Comparison of ENCODE assay signal across 8 cellular contexts in the genomic region with DNA sequence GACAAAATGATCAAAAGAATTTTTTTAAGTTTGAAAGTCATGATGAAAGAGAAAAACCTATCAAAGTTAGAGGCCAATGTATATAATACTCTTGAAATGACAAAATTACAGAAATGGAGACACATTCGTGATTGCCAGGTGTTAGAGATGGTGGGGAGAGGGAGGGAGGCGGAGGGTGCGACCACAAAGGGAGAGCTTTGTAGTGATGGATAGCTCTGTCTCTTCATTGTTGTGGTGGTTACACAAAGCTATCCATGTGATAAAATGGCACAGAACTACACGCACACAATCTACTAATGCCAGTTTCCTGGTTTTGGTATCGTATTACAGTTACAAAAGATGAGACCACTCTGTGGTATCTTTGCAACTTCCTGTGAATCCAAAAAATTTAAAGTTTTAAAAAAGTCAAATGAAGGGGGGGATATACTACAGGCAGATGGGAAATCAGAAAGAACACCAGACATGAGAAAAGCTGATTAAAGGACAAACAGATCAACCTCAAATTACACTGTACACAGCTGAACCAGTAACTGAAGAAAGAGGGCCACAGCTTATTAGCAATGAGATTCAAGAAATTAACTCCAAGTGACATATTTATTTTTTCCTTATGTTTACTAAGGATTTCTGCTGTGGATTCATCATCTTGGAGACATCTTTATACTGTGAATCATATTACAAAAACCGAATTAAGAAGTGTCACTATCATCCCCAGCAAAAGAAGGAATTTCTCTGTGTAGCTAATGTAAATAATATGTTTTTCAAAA.
DNase-seq lines count a peak whose midpoint lies in the region; ATAC-seq and TF ChIP-seq lines count a peak whose summit lies in the region.

No MANE protein-coding gene starts in this region.

- POLR2A ChIA-PET in SK-N-SH (lab: Yijun Ruan, JAX), result no interaction called here

- no peak for ATAC-seq in left ventricle myocardium superior

- H3K4me2 ChIP-seq in SK-N-SH, result peak overlapping the region; percentile 57

- H3F3A ChIP-seq in SK-N-SH (replicated peaks; ENCODE audit: insufficient read depth), result peaks cover 24% of the 10 kb centered on the region

- no peak overlapping the region for H2AFZ ChIP-seq in SK-N-SH (ENCODE audit: low read depth)

- H4K20me1 ChIP-seq in SK-N-SH (ENCODE audit: insufficient read depth), result no peaks in the 10 kb centered on the region

- no peaks in the 10 kb centered on the region for H3K9me2 ChIP-seq in SK-N-SH

- H3K27ac ChIP-seq in cardiac muscle cell (peak overlapping the region; percentile 16), SK-N-SH (ENCODE audit: low read depth in 2 of 2, low read length in 1 of 2) (peak overlapping the region; percentile 67 to 90; a peak in 3 of 4 replicates), temporal lobe (ENCODE audit: low read depth, low read length) (peak overlapping the region; percentile 88)

- H3K36me3 ChIP-seq in cardiac muscle cell, result peaks cover 3% of the 10 kb centered on the region
- H3K36me3 ChIP-seq in SK-N-SH (replicated peaks in 1 of 2; ENCODE audit: control insufficient read depth in 1 of 2, insufficient read depth in 2 of 2, low read length in 1 of 2), result peaks cover 0 to 8% of the 10 kb centered on the region in 2 experiments

- CTCF ChIA-PET in SK-N-SH (lab: Yijun Ruan, JAX), result interaction anchor here (0.9 kb wide), 1 partner anchor 9 kb away, joined by 3 read pairs; no protein-coding TSS in a partner anchor

- peaks cover 15% of the 10 kb centered on the region for H3K4me1 ChIP-seq in cardiac muscle cell (ENCODE audit: low read depth)
- H3K4me1 ChIP-seq in SK-N-SH (ENCODE audit: control insufficient read depth in 1 of 2, insufficient read depth in 2 of 2, low read depth in 1 of 2, low read length in 1 of 2), result peaks cover 12 to 18% of the 10 kb centered on the region in 2 experiments; a peak in 3 of 4 replicates

- no peak for DNase-seq in cardiac muscle cell (ENCODE audit: low read depth in 1 of 2, low spot score in 1 of 2)
- DNase-seq in left ventricle myocardium superior, result no peak
- DNase-seq in SK-N-SH, result no peak
- peak; percentile 32 for DNase-seq in fibroblast of pulmonary artery (ENCODE audit: low read depth)
- DNase-seq in mucosa of gallbladder (ENCODE audit: low spot score), result no peak
- no peak for DNase-seq in cortex of kidney (lab: John Stamatoyannopoulos, UW)
- DNase-seq in NCI-H2196 treated with DMSO at 0.1 percent for 48 hours (lab: John Stamatoyannopoulos, UW; ENCODE audit: unreplicated experiment), result no peak

- H3K9me3 ChIP-seq in cardiac muscle cell (ENCODE audit: low read depth) (no peaks in the 10 kb centered on the region), SK-N-SH (no peaks in the 10 kb centered on the region)

- TF ChIP-seq CTCF in cardiac muscle cell (IDR thresholded peaks at IDR 0.05; ENCODE audit: low read depth, low read length) (no peak), SK-N-SH (IDR thresholded peaks at IDR 0.05) (no peak), fibroblast of pulmonary artery (IDR thresholded peaks at IDR 0.05; ENCODE audit: low read length, missing control alignments) (no peak)

- TF ChIP-seq RAD21 in SK-N-SH (IDR thresholded peaks at IDR 0.05; ENCODE audit: low read length), result no peak

- H3K4me3 ChIP-seq in cardiac muscle cell (no peak overlapping the region), SK-N-SH (ENCODE audit: low read depth in 2 of 2, low read length in 1 of 2) (no peak overlapping the region; a peak in 1 of 4 replicates), fibroblast of pulmonary artery (replicated peaks; ENCODE audit: low read depth, low read length) (no peak overlapping the region)

- H3K79me2 ChIP-seq in SK-N-SH (ENCODE audit: insufficient read depth), result peaks cover 52% of the 10 kb centered on the region

- 0 out of 4 replicates have a peak, but pooled peaks of 1 of the 2 experiments have one; percentile 4 for TF ChIP-seq EP300 in SK-N-SH (IDR thresholded peaks at IDR 0.05; ENCODE audit: borderline replicate concordance in 1 of 2, low read depth in 1 of 2, low read length in 1 of 2)

- 44% methylated on average over 6 of the region's 6 CpGs for WGBS in SK-N-SH (ENCODE audit: low lambda C conversion rate)

- H3K9ac ChIP-seq in SK-N-SH, result peak overlapping the region; percentile 49

- H3K27me3 ChIP-seq in cardiac muscle cell (no peaks in the 10 kb centered on the region), SK-N-SH (ENCODE audit: insufficient read depth) (no peaks in the 10 kb centered on the region)

- intact Hi-C loops in left ventricle myocardium superior (cut with micrococcal nuclease), result no loop called here

TF ChIP-seq in SK-N-SH, 30 proteins besides CTCF, POLR2A, EP300 and RAD21:
- TF ChIP-seq IRF3 (IDR thresholded peaks at IDR 0.05; ENCODE audit: low read depth, low read length), result no peak
- peak; percentile 20; the same call in 1 of the 2 replicates for TF ChIP-seq PBX3 (IDR thresholded peaks at IDR 0.05)
- no peak for TF ChIP-seq EZH2phosphoT487 (IDR thresholded peaks at IDR 0.05; ENCODE audit: borderline replicate concordance, low read depth)
- TF ChIP-seq FOSL2 (IDR thresholded peaks at IDR 0.05; ENCODE audit: borderline replicate concordance, low read depth), result 0 out of 2 replicates have a peak, but pooled peaks have one; percentile 7
- no peak for TF ChIP-seq CHD2 (IDR thresholded peaks at IDR 0.05; ENCODE audit: low read length, partially characterized antibody)
- TF ChIP-seq TCF12 (IDR thresholded peaks at IDR 0.05), result peak; percentile 14; the same call in 1 of the 2 replicates
- TF ChIP-seq NFIC (IDR thresholded peaks at IDR 0.05; ENCODE audit: borderline replicate concordance), result no peak
- no peak for TF ChIP-seq SMC3 (IDR thresholded peaks at IDR 0.05; ENCODE audit: low read depth, low read length)
- no peak for TF ChIP-seq YY1 (IDR thresholded peaks at IDR 0.05; ENCODE audit: low read depth)
- no peak for TF ChIP-seq GABPA (IDR thresholded peaks at IDR 0.05; ENCODE audit: low read depth)
- TF ChIP-seq MAX (IDR thresholded peaks at IDR 0.05; ENCODE audit: low read depth), result no peak
- TF ChIP-seq MEF2A (IDR thresholded peaks at IDR 0.05; ENCODE audit: borderline replicate concordance, low read depth), result no peak

Comparison
In these comparisons a context has a peak if more than half of its experiments do, and no peak if none do; other contexts are left out.
1. H3K27ac ChIP-seq: peak in every context shown above with its lines; median percentile 88 in temporal lobe; 78 in SK-N-SH; 16 in cardiac muscle cell.